Comparison of ENCODE assay signal across 1 cellular context in genomic region chr1:25140073-25140797, GRCh38.
TF ChIP-seq lines count a peak whose summit lies in the region.

No MANE protein-coding gene starts in this region.

TF ChIP-seq in HepG2, 621 proteins besides CTCF, POLR2A, EP300 and RAD21 (continued from another document and continues in another):
- TF ChIP-seq PATZ1 (CRISPR knock-in tag; IDR thresholded peaks at IDR 0.05) (peak; percentile 49), ZNF180 (CRISPR knock-in tag; IDR thresholded peaks at IDR 0.05; ENCODE audit: borderline replicate concordance, low read depth) (no peak), NCOA2 (CRISPR knock-in tag; IDR thresholded peaks at IDR 0.05) (0 out of 2 replicates have a peak, but pooled peaks have one; percentile 33), ZNF501 (CRISPR knock-in tag; IDR thresholded peaks at IDR 0.05) (no peak; the same call in 1 of the 2 replicates), ZNF687 (CRISPR knock-in tag; IDR thresholded peaks at IDR 0.05) (peak; percentile 100), HINFP (CRISPR knock-in tag; IDR thresholded peaks at IDR 0.05; ENCODE audit: low read depth) (peak; percentile 51; the same call in 1 of the 2 replicates), FOXJ3 (CRISPR knock-in tag; IDR thresholded peaks at IDR 0.05; ENCODE audit: borderline replicate concordance) (no peak), ATF7-NPFF (CRISPR knock-in tag; IDR thresholded peaks at IDR 0.05; ENCODE audit: low read depth) (0 out of 2 replicates have a peak, but pooled peaks have one; percentile 49), RNF2 (conservative IDR thresholded peaks at IDR 0.05; ENCODE audit: low read depth) (peak; percentile 74; the same call in 1 of the 2 replicates), NR2C2 (CRISPR knock-in tag; IDR thresholded peaks at IDR 0.05; ENCODE audit: borderline replicate concordance) (peak; percentile 41; the same call in 1 of the 2 replicates), ZSCAN31 (CRISPR knock-in tag; IDR thresholded peaks at IDR 0.05; ENCODE audit: low read depth) (no peak; the same call in 1 of the 2 replicates), CREB3 (CRISPR knock-in tag; IDR thresholded peaks at IDR 0.05) (no peak), NFAT5 (CRISPR knock-in tag; IDR thresholded peaks at IDR 0.05) (no peak), U2AF2 (IDR thresholded peaks at IDR 0.05; ENCODE audit: low read depth, low read length) (no peak), KDM1A (CRISPR knock-in tag; IDR thresholded peaks at IDR 0.05) (0 out of 2 replicates have a peak, but pooled peaks have one; percentile 45), ZNF639 (CRISPR knock-in tag; conservative IDR thresholded peaks at IDR 0.05) (no peak), BCLAF1 (IDR thresholded peaks at IDR 0.05) (no peak), NBN (conservative IDR thresholded peaks at IDR 0.05) (no peak), MAFF (IDR thresholded peaks at IDR 0.05; ENCODE audit: low read depth, low read length) (no peak), NPAS2 (CRISPR knock-in tag; IDR thresholded peaks at IDR 0.05; ENCODE audit: borderline replicate concordance) (no peak), ZNF143 (CRISPR knock-in tag; IDR thresholded peaks at IDR 0.05) (no peak), GTF2F1 (IDR thresholded peaks at IDR 0.05; ENCODE audit: low read length) (no peak), REPIN1 (CRISPR knock-in tag; IDR thresholded peaks at IDR 0.05; ENCODE audit: borderline replicate concordance, low read depth) (no peak), KLF11 (CRISPR knock-in tag; IDR thresholded peaks at IDR 0.05) (no peak), ZNF772 (CRISPR knock-in tag; IDR thresholded peaks at IDR 0.05) (no peak), ZMYM2 (CRISPR knock-in tag; IDR thresholded peaks at IDR 0.05) (0 out of 2 replicates have a peak, but pooled peaks have one; percentile 37), CCDC6 (CRISPR knock-in tag; IDR thresholded peaks at IDR 0.05) (peak; percentile 56; the same call in 1 of the 2 replicates), HCFC1 (IDR thresholded peaks at IDR 0.05; ENCODE audit: low read depth, low read length) (no peak), ZNF839 (CRISPR knock-in tag; IDR thresholded peaks at IDR 0.05; ENCODE audit: borderline replicate concordance) (no peak), PHF21A (CRISPR knock-in tag; IDR thresholded peaks at IDR 0.05) (0 out of 2 replicates have a peak, but pooled peaks have one; percentile 45), ZNF878 (CRISPR knock-in tag; IDR thresholded peaks at IDR 0.05) (0 out of 2 replicates have a peak, but pooled peaks have one; percentile 40), KLF9 (CRISPR knock-in tag; IDR thresholded peaks at IDR 0.05; ENCODE audit: low read depth) (no peak), STAG1 (CRISPR knock-in tag; IDR thresholded peaks at IDR 0.05) (no peak), PTBP1 (IDR thresholded peaks at IDR 0.05; ENCODE audit: low read depth, low read length, poor library complexity, severe bottlenecking) (no peak), GFI1 (CRISPR knock-in tag; IDR thresholded peaks at IDR 0.05; ENCODE audit: borderline replicate concordance) (no peak), ZNF430 (CRISPR knock-in tag; IDR thresholded peaks at IDR 0.05) (peak; percentile 68; the same call in 1 of the 2 replicates), NCOR1 (IDR thresholded peaks at IDR 0.05; ENCODE audit: borderline replicate concordance, low read length) (no peak), MXI1 (IDR thresholded peaks at IDR 0.05; ENCODE audit: borderline replicate concordance, low read depth, low read length) (peak; percentile 31; the same call in 1 of the 3 replicates), CBX2 (IDR thresholded peaks at IDR 0.05; ENCODE audit: low read depth, low read length) (no peak), CBX2 (CRISPR knock-in tag; IDR thresholded peaks at IDR 0.05; ENCODE audit: low read depth) (no peak), KMT2B (CRISPR knock-in tag; IDR thresholded peaks at IDR 0.05) (no peak), PLSCR1 (CRISPR knock-in tag; IDR thresholded peaks at IDR 0.05; ENCODE audit: borderline replicate concordance) (no peak), ZNF674 (CRISPR knock-in tag; IDR thresholded peaks at IDR 0.05; ENCODE audit: low read depth) (no peak), ZSCAN12 (CRISPR knock-in tag; IDR thresholded peaks at IDR 0.05) (no peak), NCOA1 (CRISPR knock-in tag; IDR thresholded peaks at IDR 0.05) (no peak), ELF4 (CRISPR knock-in tag; IDR thresholded peaks at IDR 0.05; ENCODE audit: borderline replicate concordance) (no peak), ZKSCAN8 (CRISPR knock-in tag; IDR thresholded peaks at IDR 0.05; ENCODE audit: borderline replicate concordance) (no peak)
